In the genomic region with DNA sequence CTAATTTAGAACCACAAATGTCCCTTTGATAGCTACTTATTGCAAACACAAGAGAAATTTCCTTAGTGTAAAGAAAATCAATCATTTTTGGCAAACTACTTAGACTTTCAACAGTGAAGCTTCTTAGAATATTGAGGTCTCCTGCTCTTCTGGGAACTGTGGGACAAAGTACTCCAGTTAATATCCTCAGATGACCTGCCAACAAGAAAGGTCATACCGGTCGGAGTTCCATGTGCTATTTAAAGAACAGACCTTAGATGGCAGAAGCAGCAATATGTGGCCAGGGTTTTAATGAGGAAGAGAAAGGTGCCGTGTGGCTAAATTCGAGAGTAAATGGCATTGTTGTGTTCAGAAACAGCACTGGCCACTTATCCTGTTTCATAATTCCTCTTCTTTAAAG, we compare ENCODE assay signal across 13 cellular contexts.
A peak's percentile ranks its signal among the peaks of the same experiment; 100 is the strongest.
DNase-seq lines count a peak whose midpoint lies in the region; ATAC-seq, FAIRE-seq and TF ChIP-seq lines count a peak whose summit lies in the region.
"Had no signal": no experiment of that assay in that cellular context is flagged by ENCODE, and none has a peak within 500 bp of the region (broad histone marks: within the 10 kb centered on the region; RNA-seq: fewer than 3 reads in every experiment).

No MANE protein-coding gene starts in this region.

- no peaks in the 10 kb centered on the region for H3K9me3 Mint-ChIP-seq in activated T-cell treated with anti-CD3 and anti-CD28 coated beads, Interleukin-2, amount 50 U/mL, for 24 hours
- no peaks in the 10 kb centered on the region for H3K9me3 Mint-ChIP-seq in activated T-cell treated with anti-CD3 and anti-CD28 coated beads, Interleukin-2, amount 50 U/mL, for 4 hours
- H3K9me3 Mint-ChIP-seq in neural progenitor cell (no peaks in the 10 kb centered on the region), WTC11 (no peaks in the 10 kb centered on the region)

- H4K20me1 ChIP-seq in OCI-LY1 (ENCODE audit: insufficient read depth, low read length) (no peaks in the 10 kb centered on the region), K562 (replicated peaks; ENCODE audit: control insufficient read depth, insufficient read depth, low read length) (no peaks in the 10 kb centered on the region), neural progenitor cell (ENCODE audit: low read depth) (no peaks in the 10 kb centered on the region)

- no peak overlapping the region for H3K4me3 ChIP-seq in OCI-LY1 (ENCODE audit: low read depth, low read length, poor library complexity, severe bottlenecking)
- no peak overlapping the region for H3K4me3 ChIP-seq in K562
- no peak overlapping the region for H3K4me3 ChIP-seq in neural progenitor cell
- H3K4me3 ChIP-seq: esophagus muscularis mucosa, SJSA1, uterus had no signal

- H3K27me3 Mint-ChIP-seq in activated T-cell treated with anti-CD3 and anti-CD28 coated beads, Interleukin-2, amount 50 U/mL, for 24 hours: no peaks in the 10 kb centered on the region
- H3K27me3 Mint-ChIP-seq in activated T-cell treated with anti-CD3 and anti-CD28 coated beads, Interleukin-2, amount 50 U/mL, for 4 hours (ENCODE audit: low read depth): no peaks in the 10 kb centered on the region
- H3K27me3 Mint-ChIP-seq in neural progenitor cell (ENCODE audit: insufficient read depth, low read depth): no peaks in the 10 kb centered on the region
- no peaks in the 10 kb centered on the region for H3K27me3 Mint-ChIP-seq in WTC11 (ENCODE audit: low read depth)
- H3K27me3 Mint-ChIP-seq: progenitor cell of endocrine pancreas had no signal

- in situ Hi-C loops in K562 (cut with MboI): no loop called here

- CTCF ChIA-PET in K562 (lab: Yijun Ruan, JAX; ENCODE audit: low intra/inter-chr PET ratio) (no interaction called here), WTC11 (lab: Charles Lee) (interaction anchor here (0.6 to 1.7 kb wide), 5 partner anchors 9 to 161 kb away, joined by 3 to 13 read pairs (median 4); no protein-coding TSS in a partner anchor)

- no peak for ATAC-seq in activated T-cell treated with anti-CD3 and anti-CD28 coated beads, Interleukin-2, amount 50 U/mL, for 4 hours
- peak; percentile 76 for ATAC-seq in K562
- no peak for ATAC-seq in HG03565 (IDR thresholded peaks at IDR 0.05; ENCODE audit: unreplicated experiment)
- ATAC-seq in WTC11: no peak

- H3K9me3 ChIP-seq in OCI-LY1 (ENCODE audit: low read length) (no peaks in the 10 kb centered on the region), K562 (replicated peaks; ENCODE audit: control insufficient read depth, insufficient read depth, low read depth, low read length) (no peaks in the 10 kb centered on the region), neural progenitor cell (ENCODE audit: low read depth) (no peaks in the 10 kb centered on the region)
- H3K9me3 ChIP-seq: esophagus muscularis mucosa, SJSA1, uterus had no signal

- BruUV-seq in K562 (replicated peaks; lab: Mats Ljungman, UMichigan): no TSS peak

- H3F3A ChIP-seq in OCI-LY1 (ENCODE audit: insufficient read depth, low read length) (no peaks in the 10 kb centered on the region), neural progenitor cell (ENCODE audit: low read depth) (no peaks in the 10 kb centered on the region)

- peaks cover 28% of the 10 kb centered on the region for H3K36me3 Mint-ChIP-seq in activated T-cell treated with anti-CD3 and anti-CD28 coated beads, Interleukin-2, amount 50 U/mL, for 24 hours (ENCODE audit: low read depth)
- peaks cover 20% of the 10 kb centered on the region for H3K36me3 Mint-ChIP-seq in activated T-cell treated with anti-CD3 and anti-CD28 coated beads, Interleukin-2, amount 50 U/mL, for 4 hours (ENCODE audit: insufficient read depth)
- H3K36me3 Mint-ChIP-seq in neural progenitor cell (no peaks in the 10 kb centered on the region), WTC11 (no peaks in the 10 kb centered on the region)

- WGBS in K562 (ENCODE audit: insufficient coverage, low coverage, missing lambda C conversion rate): 4% methylated on average over 4 of the region's 4 CpGs

- H3K4me1 ChIP-seq in OCI-LY1 (ENCODE audit: insufficient read depth, low read length, severe bottlenecking): peaks cover 62% of the 10 kb centered on the region
- peaks cover 3 to 36% of the 10 kb centered on the region in 2 experiments; a peak in 4 of 5 replicates for H3K4me1 ChIP-seq in K562 (replicated peaks in 1 of 2; ENCODE audit: control insufficient read depth in 2 of 2, insufficient read depth in 2 of 2, low read length in 2 of 2)
- peaks cover 20% of the 10 kb centered on the region for H3K4me1 ChIP-seq in neural progenitor cell

- H3K79me2 ChIP-seq in OCI-LY1 (ENCODE audit: insufficient read depth, low read length) (no peaks in the 10 kb centered on the region), K562 (ENCODE audit: control insufficient read depth, insufficient read depth, low read length) (no peaks in the 10 kb centered on the region), neural progenitor cell (ENCODE audit: low read depth) (no peaks in the 10 kb centered on the region)

- TF ChIP-seq POLR2A in K562 (conservative IDR thresholded peaks at IDR 0.05): no peak

- FAIRE-seq in K562 (lab: Jason Lieb, UNC): peak; percentile 55
- FAIRE-seq: H54 had no signal

- H3K9me2 ChIP-seq in OCI-LY1 (ENCODE audit: low read depth, low read length): no peaks in the 10 kb centered on the region

- peak; percentile 69; the same call in 1 of the 2 replicates for TF ChIP-seq EP300 in K562 (IDR thresholded peaks at IDR 0.05; ENCODE audit: low read length)

- POLR2A ChIA-PET in K562 (lab: Yijun Ruan, JAX) (interaction anchor here (0.5 to 1.9 kb wide), 7 partner anchors 9 to 685 kb away, joined by 3 to 4 read pairs (median 3); no protein-coding TSS in a partner anchor), WTC11 (lab: Charles Lee) (no interaction called here)

- H3K4me1 Mint-ChIP-seq in activated T-cell treated with anti-CD3 and anti-CD28 coated beads, Interleukin-2, amount 50 U/mL, for 24 hours (ENCODE audit: low read depth): peaks cover 83% of the 10 kb centered on the region
- peaks cover 80% of the 10 kb centered on the region for H3K4me1 Mint-ChIP-seq in activated T-cell treated with anti-CD3 and anti-CD28 coated beads, Interleukin-2, amount 50 U/mL, for 4 hours (ENCODE audit: low read depth)
- H3K4me1 Mint-ChIP-seq in neural progenitor cell: peaks cover 29% of the 10 kb centered on the region
- peaks cover 50% of the 10 kb centered on the region for H3K4me1 Mint-ChIP-seq in WTC11

- no peaks in the 10 kb centered on the region for H3K9me1 ChIP-seq in K562 (ENCODE audit: control insufficient read depth, insufficient read depth, low read length)

- no peak overlapping the region for H3K4me3 Mint-ChIP-seq in activated T-cell treated with anti-CD3 and anti-CD28 coated beads, Interleukin-2, amount 50 U/mL, for 24 hours
- H3K4me3 Mint-ChIP-seq in activated T-cell treated with anti-CD3 and anti-CD28 coated beads, Interleukin-2, amount 50 U/mL, for 4 hours: no peak overlapping the region
- H3K4me3 Mint-ChIP-seq in neural progenitor cell (no peak overlapping the region), WTC11 (no peak overlapping the region)

- 0 out of 2 replicates have a peak, but pooled peaks have one; percentile 6 for TF ChIP-seq CTCF in OCI-LY1 (IDR thresholded peaks at IDR 0.05; ENCODE audit: low read length)
- peak in 2 of 3 experiments; percentile 17 to 31; a peak in 2 of 6 replicates for TF ChIP-seq CTCF in K562 (IDR thresholded peaks at IDR 0.05 in 2 of 3, conservative IDR thresholded peaks at IDR 0.05 in 1 of 3; ENCODE audit: insufficient read depth in 2 of 3, low read depth in 1 of 3, low read length in 3 of 3)
- no peak for TF ChIP-seq CTCF in neural progenitor cell (IDR thresholded peaks at IDR 0.05)
- no peak for TF ChIP-seq CTCF in WTC11 (IDR thresholded peaks at IDR 0.05)

- H3K36me3 ChIP-seq in OCI-LY1 (ENCODE audit: insufficient read depth, low read length): no peaks in the 10 kb centered on the region
- H3K36me3 ChIP-seq in K562 (ENCODE audit: control insufficient read depth, insufficient read depth, low read length): no peaks in the 10 kb centered on the region
- no peaks in the 10 kb centered on the region for H3K36me3 ChIP-seq in neural progenitor cell
- H3K36me3 ChIP-seq: esophagus muscularis mucosa, SJSA1, uterus had no signal

- peak in 1 of 2 experiments; percentile 61; a peak in 3 of 4 replicates for TF ChIP-seq RAD21 in K562 (CRISPR knock-in tag; conservative IDR thresholded peaks at IDR 0.05 in 1 of 2, IDR thresholded peaks at IDR 0.05 in 1 of 2)

- H3K27me3 ChIP-seq in OCI-LY1 (ENCODE audit: insufficient read depth, low read length) (no peaks in the 10 kb centered on the region), K562 (ENCODE audit: control insufficient read depth in 2 of 2, insufficient read depth in 2 of 2, low read length in 2 of 2) (no peaks in the 10 kb centered on the region), neural progenitor cell (no peaks in the 10 kb centered on the region)
- H3K27me3 ChIP-seq: esophagus muscularis mucosa, SJSA1, uterus had no signal

- DNase-seq in activated T-cell treated with anti-CD3 and anti-CD28 coated beads, Interleukin-2, amount 50 U/mL, for 24 hours: no peak
- no peak for DNase-seq in activated T-cell treated with anti-CD3 and anti-CD28 coated beads, Interleukin-2, amount 50 U/mL, for 4 hours
- DNase-seq in K562 (ENCODE audit: extremely low read depth in 1 of 4, low spot score in 3 of 4) (peak; percentile 20 to 75 (median 42)), neural progenitor cell (ENCODE audit: low spot score) (no peak), WTC11 (ENCODE audit: low spot score) (no peak), foreskin melanocyte (no peak)
- DNase-seq: uterus had no signal

- intact Hi-C loops in K562 (cut with micrococcal nuclease): loop anchor here (5.0 kb wide), 2 partner anchors 112 to 162 kb away; no protein-coding TSS in a partner anchor

- H3K27ac Mint-ChIP-seq in activated T-cell treated with anti-CD3 and anti-CD28 coated beads, Interleukin-2, amount 50 U/mL, for 24 hours: peak overlapping the region; percentile 90
- no peak overlapping the region for H3K27ac Mint-ChIP-seq in neural progenitor cell
- H3K27ac Mint-ChIP-seq in WTC11: no peak overlapping the region; the same call in 1 of the 2 replicates
- H3K27ac Mint-ChIP-seq: progenitor cell of endocrine pancreas had no signal

- H3K9ac ChIP-seq in OCI-LY1 (ENCODE audit: low read length) (peak overlapping the region; percentile 38), K562 (ENCODE audit: insufficient read depth in 1 of 2, low read depth in 2 of 2, low read length in 2 of 2) (peak overlapping the region in 1 of 2 experiments; percentile 33; a peak in 1 of 4 replicates), neural progenitor cell (no peak overlapping the region)

- H2AFZ ChIP-seq in OCI-LY1 (ENCODE audit: low read length) (no peak overlapping the region), K562 (ENCODE audit: low read depth, low read length) (peak overlapping the region; percentile 83), neural progenitor cell (replicated peaks) (no peak overlapping the region)

- H3K4me2 ChIP-seq in OCI-LY1 (ENCODE audit: low read length) (peak overlapping the region; percentile 16; the same call in 1 of the 2 replicates), K562 (ENCODE audit: insufficient read depth, low read length) (no peak overlapping the region), neural progenitor cell (peak overlapping the region; percentile 20)

- H3K27ac ChIP-seq in OCI-LY1 (ENCODE audit: low read depth, low read length, poor library complexity, severe bottlenecking) (peak overlapping the region; percentile 88), K562 (ENCODE audit: extremely low read depth, low read depth, low read length) (peak overlapping the region; percentile 63), neural progenitor cell (no peak overlapping the region)
- H3K27ac ChIP-seq: esophagus muscularis mucosa, SJSA1, uterus had no signal

Comparison
In these comparisons a context has a peak if more than half of its experiments do, and no peak if none do; other contexts are left out.
1. DNase-seq: peak in K562 (4 of 4); none in activated T-cell treated with anti-CD3 and anti-CD28 coated beads, Interleukin-2, amount 50 U/mL, for 24 hours (single experiment), activated T-cell treated with anti-CD3 and anti-CD28 coated beads, Interleukin-2, amount 50 U/mL, for 4 hours (single experiment), neural progenitor cell (single experiment), WTC11 (single experiment) and foreskin melanocyte (single experiment).
2. CTCF ChIP-seq: peak in OCI-LY1 (single experiment) and K562 (2 of 3); none in neural progenitor cell (single experiment) and WTC11 (single experiment).